8 cellular contexts compared by ENCODE assay signal in the genomic region with DNA sequence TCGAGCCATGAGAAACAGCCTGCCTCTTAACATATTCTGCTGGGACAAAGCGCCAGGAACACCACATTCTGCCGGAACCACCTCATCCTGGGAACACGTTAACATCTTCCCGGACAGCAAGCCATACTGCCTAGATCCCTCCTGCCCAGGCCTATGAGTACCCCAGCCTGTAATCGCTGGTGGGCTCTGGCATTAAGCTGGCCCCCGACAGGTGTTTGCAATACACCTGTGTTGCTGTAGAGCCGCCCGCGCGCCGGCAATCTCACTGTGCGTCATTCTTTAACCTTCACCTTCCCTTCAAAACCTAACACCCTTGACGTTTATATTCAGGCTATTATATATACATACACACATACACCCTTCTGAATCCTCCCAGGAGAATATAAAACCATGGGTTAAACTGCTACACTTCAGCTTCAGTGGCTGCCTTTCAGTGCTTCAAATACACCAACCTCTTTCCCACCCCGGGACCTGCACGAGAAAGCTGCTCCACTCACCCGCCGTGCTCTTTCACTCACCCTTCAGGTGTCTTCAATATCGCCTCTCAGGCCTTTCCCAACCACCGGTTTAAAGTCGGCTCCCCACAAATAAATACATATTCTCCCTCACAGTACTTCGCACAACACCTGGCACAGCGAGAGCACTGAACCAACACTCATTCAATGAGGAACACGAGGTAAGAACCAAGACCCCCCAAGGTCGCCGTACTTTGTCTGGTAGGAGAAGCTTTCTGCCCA. TPM values are rescaled to one million over a fixed set of nuclear protein-coding genes. Genes with fewer than 3 reads are reported as not detected.
A peak's percentile ranks its signal among the peaks of the same experiment; 100 is the strongest.
DNase-seq lines count a peak whose midpoint lies in the region; ATAC-seq, FAIRE-seq and TF ChIP-seq lines count a peak whose summit lies in the region.

No MANE protein-coding gene starts in this region.

- H3K36me3 ChIP-seq in mesenchymal stem cell (ENCODE audit: control insufficient read depth in 1 of 2, insufficient read depth in 2 of 2, low read depth in 1 of 2, low read length in 2 of 2), result peaks cover 14 to 18% of the 10 kb centered on the region in 2 experiments

- FAIRE-seq in A549 (lab: Jason Lieb, UNC), result no peak

- H3K9me3 ChIP-seq in A549 (no peaks in the 10 kb centered on the region), mesenchymal stem cell (ENCODE audit: control insufficient read depth, low read length) (no peaks in the 10 kb centered on the region)

- TF ChIP-seq EP300 in A549 (IDR thresholded peaks at IDR 0.05), result no peak

- H3K36me3 Mint-ChIP-seq in brain, result peaks cover 24% of the 10 kb centered on the region

- H3K9me3 Mint-ChIP-seq in brain, result no peaks in the 10 kb centered on the region

- H3K4ac ChIP-seq in mesenchymal stem cell (ENCODE audit: low read depth in 1 of 2, low read length in 2 of 2), result no peak overlapping the region

- no peak overlapping the region for H2BK12ac ChIP-seq in mesenchymal stem cell (ENCODE audit: low read length in 2 of 2)

- H3K4me1 ChIP-seq in A549 (peaks cover 17% of the 10 kb centered on the region), mesenchymal stem cell (ENCODE audit: control insufficient read depth, insufficient read depth, low read depth, low read length) (peaks cover 14% of the 10 kb centered on the region), foreskin keratinocyte (no peaks in the 10 kb centered on the region)

- TF ChIP-seq CTCF in A549 (IDR thresholded peaks at IDR 0.05) (no peak), brain (conservative IDR thresholded peaks at IDR 0.05) (no peak), foreskin keratinocyte (conservative IDR thresholded peaks at IDR 0.05) (no peak)

- peak in 1 of 2 experiments; percentile 1; a peak in 3 of 6 replicates for ATAC-seq in A549
- ATAC-seq in HG03039 (IDR thresholded peaks at IDR 0.05; ENCODE audit: unreplicated experiment), result no peak
- no peak for ATAC-seq in foreskin keratinocyte
- no peak for ATAC-seq in GM18861 (IDR thresholded peaks at IDR 0.05; ENCODE audit: unreplicated experiment)

- no peak overlapping the region for H2AK5ac ChIP-seq in mesenchymal stem cell (ENCODE audit: low read length, severe bottlenecking)

- H3K4me1 Mint-ChIP-seq in brain, result peaks cover 54% of the 10 kb centered on the region

- peak overlapping the region; percentile 85 to 90 (median 87) for H3K4me3 Mint-ChIP-seq in brain

- H4K8ac ChIP-seq in mesenchymal stem cell (ENCODE audit: low read length), result no peak overlapping the region

- no peak overlapping the region for H2AFZ ChIP-seq in mesenchymal stem cell (ENCODE audit: low read depth, low read length)

- TF ChIP-seq RAD21 in A549 (conservative IDR thresholded peaks at IDR 0.05 in 1 of 2, IDR thresholded peaks at IDR 0.05 in 1 of 2), result no peak

- H3K27me3 ChIP-seq in mesenchymal stem cell (ENCODE audit: control insufficient read depth in 1 of 2, insufficient read depth in 1 of 2, low read length in 2 of 2), result peaks cover 0 to 5% of the 10 kb centered on the region in 2 experiments
- H3K27me3 ChIP-seq in foreskin keratinocyte, result peaks cover 5% of the 10 kb centered on the region

- no peak overlapping the region for H2BK120ac ChIP-seq in mesenchymal stem cell (ENCODE audit: low read depth, low read length)

- peaks cover 34% of the 10 kb centered on the region for H3K79me1 ChIP-seq in mesenchymal stem cell (replicated peaks; ENCODE audit: low read length, poor library complexity, severe bottlenecking)

- H3K4me2 ChIP-seq in A549, result peak overlapping the region; percentile 93
- H3K4me2 ChIP-seq in mesenchymal stem cell (ENCODE audit: low read length, poor library complexity, severe bottlenecking), result peak overlapping the region; percentile 84

- H3K27ac ChIP-seq in A549 (peak overlapping the region in 1 of 2 experiments; percentile 94; a peak in 4 of 6 replicates), mesenchymal stem cell (ENCODE audit: low read length, poor library complexity, severe bottlenecking) (no peak overlapping the region), foreskin keratinocyte (no peak overlapping the region)

- no peak overlapping the region for H4K91ac ChIP-seq in mesenchymal stem cell (ENCODE audit: low read length)

- peak overlapping the region; percentile 99 for H3K9ac ChIP-seq in mesenchymal stem cell (ENCODE audit: low read length)

- WGBS in A549 (ENCODE audit: missing lambda C conversion rate), result 43% methylated on average over 26 of the region's 26 CpGs
- 62% methylated on average over 26 of the region's 26 CpGs for WGBS in mesenchymal stem cell

- H2BK5ac ChIP-seq in mesenchymal stem cell (ENCODE audit: low read depth, low read length, poor library complexity, severe bottlenecking), result no peak overlapping the region

- H3K27ac Mint-ChIP-seq in brain, result peak overlapping the region; percentile 52 to 99 (median 97)

- CTCF ChIA-PET in A549 (lab: Yijun Ruan, JAX), result interaction anchor here (0.7 to 3.6 kb wide), 6 partner anchors 9 to 408 kb away, joined by 3 to 16 read pairs (median 5); no protein-coding TSS in a partner anchor

- no peak overlapping the region for H3K18ac ChIP-seq in mesenchymal stem cell (ENCODE audit: low read depth in 1 of 2, low read length in 2 of 2)

- H3K27me3 Mint-ChIP-seq in brain, result peaks cover 16% of the 10 kb centered on the region

- H3K4me3 ChIP-seq in A549 (peak overlapping the region; percentile 74), mesenchymal stem cell (ENCODE audit: insufficient read depth in 1 of 2, low read depth in 1 of 2, low read length in 2 of 2) (peak overlapping the region; percentile 92 to 98)

- H3K23ac ChIP-seq in mesenchymal stem cell (ENCODE audit: low read length in 2 of 2), result peak overlapping the region in 1 of 2 experiments; percentile 59

- POLR2A ChIA-PET in A549 (lab: Yijun Ruan, JAX), result interaction anchor here (0.7 to 2.9 kb wide), 3 partner anchors 41 to 268 kb away, joined by 3 to 12 read pairs (median 3); no protein-coding TSS in a partner anchor

- H3K14ac ChIP-seq in mesenchymal stem cell (ENCODE audit: low read length in 2 of 2), result peak overlapping the region in 1 of 2 experiments; percentile 53

- DNase-seq in A549 (ENCODE audit: low read depth in 1 of 2, low spot score in 1 of 2) (no peak), HT-29 (ENCODE audit: low spot score) (peak; percentile 32), mesenchymal stem cell (no peak), foreskin keratinocyte (no peak)
- DNase-seq in stimulated activated CD4-positive, alpha-beta T cell treated with anti-CD3 and anti-CD28 coated beads, Interleukin-2, amount 100 ng/mL, for 48 hours, result no peak

- no peak overlapping the region for H2BK15ac ChIP-seq in mesenchymal stem cell (ENCODE audit: low read depth, poor library complexity, severe bottlenecking)

- TF ChIP-seq POLR2A in A549 (IDR thresholded peaks at IDR 0.05; ENCODE audit: low read length), result no peak

TF ChIP-seq in A549, 52 proteins besides CTCF, POLR2A, EP300 and RAD21 (continues in another document):
- no peak for TF ChIP-seq HES2 (IDR thresholded peaks at IDR 0.05)
- TF ChIP-seq NPAS2 (CRISPR knock-in tag; IDR thresholded peaks at IDR 0.05; ENCODE audit: borderline replicate concordance), result no peak
- TF ChIP-seq KDM1A (IDR thresholded peaks at IDR 0.05; ENCODE audit: low read depth), result no peak
- no peak for TF ChIP-seq FOSL2 (IDR thresholded peaks at IDR 0.05)
- no peak for TF ChIP-seq FOSL2 (CRISPR knock-in tag; IDR thresholded peaks at IDR 0.05)
- no peak for TF ChIP-seq CHD4 (IDR thresholded peaks at IDR 0.05; ENCODE audit: borderline replicate concordance)
- TF ChIP-seq HOXB5 (CRISPR knock-in tag; IDR thresholded peaks at IDR 0.05), result no peak
- no peak for TF ChIP-seq BHLHE40 (IDR thresholded peaks at IDR 0.05; ENCODE audit: low read depth, low read length)
- TF ChIP-seq GATA3 (IDR thresholded peaks at IDR 0.05; ENCODE audit: borderline replicate concordance), result no peak
- no peak for TF ChIP-seq ESRRA (IDR thresholded peaks at IDR 0.05; ENCODE audit: borderline replicate concordance, low read length)
- TF ChIP-seq ZNF302 (CRISPR knock-in tag; IDR thresholded peaks at IDR 0.05), result no peak
- no peak for TF ChIP-seq JUN (IDR thresholded peaks at IDR 0.05)
- TF ChIP-seq HDAC2 (IDR thresholded peaks at IDR 0.05), result no peak
- TF ChIP-seq, protein P1, sequence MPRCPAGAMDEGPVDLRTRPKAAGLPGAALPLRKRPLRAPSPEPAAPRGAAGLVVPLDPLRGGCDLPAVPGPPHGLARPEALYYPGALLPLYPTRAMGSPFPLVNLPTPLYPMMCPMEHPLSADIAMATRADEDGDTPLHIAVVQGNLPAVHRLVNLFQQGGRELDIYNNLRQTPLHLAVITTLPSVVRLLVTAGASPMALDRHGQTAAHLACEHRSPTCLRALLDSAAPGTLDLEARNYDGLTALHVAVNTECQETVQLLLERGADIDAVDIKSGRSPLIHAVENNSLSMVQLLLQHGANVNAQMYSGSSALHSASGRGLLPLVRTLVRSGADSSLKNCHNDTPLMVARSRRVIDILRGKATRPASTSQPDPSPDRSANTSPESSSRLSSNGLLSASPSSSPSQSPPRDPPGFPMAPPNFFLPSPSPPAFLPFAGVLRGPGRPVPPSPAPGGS (IDR thresholded peaks at IDR 0.05), result no peak
- no peak for TF ChIP-seq USF2 (IDR thresholded peaks at IDR 0.05)

RNA-seq across cellular contexts. Expression of gene ENDOV, which starts 1.0 kb away (rescaled TPM):
- polyA plus RNA-seq in A549 (2011; rRNA removed), result 33.2 and 37.2 TPM in 2 replicates
- polyA plus RNA-seq in A549 (2012; cell fraction: cytosol; rRNA removed), result 46.1 and 52.4 TPM in 2 replicates
- 75.2 and 75.4 TPM in 2 replicates for polyA plus RNA-seq in A549 (2012; cell fraction: nucleus; rRNA removed)
- 39.1 to 43.8 TPM (median 42.6 TPM) in 3 replicates for polyA plus RNA-seq in A549 (2017; fragmentation: RNase III; extraction: RNeasy Plus Mini Kit Qiagen cat#74134 plus additional on column Dnase treatment)
- polyA minus RNA-seq in A549 (2011; rRNA and poly(A)+ RNA removed), result 39.3 and 41.7 TPM in 2 replicates
- total RNA-seq in HT-29 (2014; rRNA removed; shearing (Covaris generic)), result 24.5 and 25.8 TPM in 2 replicates
- 32.0 TPM for polyA plus RNA-seq in brain (ENCODE audit: insufficient read depth, low read depth, low replicate concordance)
- 13.7 TPM for polyA plus RNA-seq in mesenchymal stem cell (2013, experiment 1 of 2)
- polyA plus RNA-seq in mesenchymal stem cell (2013, experiment 2 of 2), result 12.8 TPM
- 7.3 and 9.7 TPM in 2 replicates for total RNA-seq in foreskin keratinocyte
- polyA plus RNA-seq in foreskin keratinocyte, result 9.8 and 14.0 TPM in 2 replicates
